Comparison of ENCODE assay signal across 8 cellular contexts in genomic region chr11:66545701-66546367, GRCh38. TPM values are rescaled to one million over a fixed set of nuclear protein-coding genes. Genes with fewer than 3 reads are reported as not detected.
DNase-seq lines count a peak whose midpoint lies in the region; ATAC-seq lines count a peak whose summit lies in the region.

Gene ZDHHC24, minus strand, starts transcription at chr11:66546048. Its CDS starts 45 bp downstream, at chr11:66546003.

- H3K9ac ChIP-seq in endocrine pancreas (ENCODE audit: control insufficient read depth, insufficient read depth, low read length) (peak within 1 kb of the TSS; percentile 30), mesenchymal stem cell (ENCODE audit: low read length) (peak within 1 kb of the TSS; percentile 87)

- H3K9me3 ChIP-seq in CD8-positive, alpha-beta memory T cell (ENCODE audit: low read length) = no peaks in the 10 kb centered on the region
- H3K9me3 ChIP-seq in endocrine pancreas (ENCODE audit: control insufficient read depth, low read length) = no peaks in the 10 kb centered on the region
- no peaks in the 10 kb centered on the region for H3K9me3 ChIP-seq in mesenchymal stem cell (ENCODE audit: control insufficient read depth, low read length)

- H3K27me3 ChIP-seq in CD8-positive, alpha-beta memory T cell (ENCODE audit: insufficient read depth, low read length, poor library complexity, severe bottlenecking) = no peaks in the 10 kb centered on the region
- H3K27me3 ChIP-seq in endocrine pancreas (ENCODE audit: control insufficient read depth, insufficient read depth, low read length) (no peaks in the 10 kb centered on the region), mesenchymal stem cell (ENCODE audit: control insufficient read depth in 1 of 2, insufficient read depth in 1 of 2, low read length in 2 of 2) (peaks cover under 1 to 33% of the 10 kb centered on the region in 2 experiments)

- H2AFZ ChIP-seq in mesenchymal stem cell (ENCODE audit: low read depth, low read length) = peak within 1 kb of the TSS; percentile 88

- ATAC-seq in GM19467 (IDR thresholded peaks at IDR 0.05; ENCODE audit: unreplicated experiment) = peak; percentile 78

- H3K18ac ChIP-seq in mesenchymal stem cell (ENCODE audit: low read depth in 1 of 2, low read length in 2 of 2) = peak within 1 kb of the TSS; percentile 67 to 76

- peak within 1 kb of the TSS; percentile 82 to 96 (median 94) for H3K27ac Mint-ChIP-seq in CD8-positive, alpha-beta memory T cell

- H3K23ac ChIP-seq in mesenchymal stem cell (ENCODE audit: low read length in 2 of 2) = no peak within 1 kb of the TSS

- no peak within 1 kb of the TSS for H2BK5ac ChIP-seq in mesenchymal stem cell (ENCODE audit: low read depth, low read length, poor library complexity, severe bottlenecking)

- H3K4ac ChIP-seq in mesenchymal stem cell (ENCODE audit: low read depth in 1 of 2, low read length in 2 of 2) = peak within 1 kb of the TSS; percentile 32 to 35

- peaks cover 34 to 50% (median 48%) of the 10 kb centered on the region in 3 donors for H3K4me1 Mint-ChIP-seq in CD8-positive, alpha-beta memory T cell

- peaks cover 12% of the 10 kb centered on the region for H3K79me1 ChIP-seq in mesenchymal stem cell (replicated peaks; ENCODE audit: low read length, poor library complexity, severe bottlenecking)

- H3K4me2 ChIP-seq in mesenchymal stem cell (ENCODE audit: low read length, poor library complexity, severe bottlenecking) = peak within 1 kb of the TSS; percentile 81

- H4K8ac ChIP-seq in mesenchymal stem cell (ENCODE audit: low read length) = peak within 1 kb of the TSS; percentile 85

- 1% methylated on average over 54 of the region's 71 CpGs for WGBS in mesenchymal stem cell

- peak within 1 kb of the TSS in 1 of 2 experiments; percentile 87 for H3K14ac ChIP-seq in mesenchymal stem cell (ENCODE audit: low read length in 2 of 2)

- H3K4me3 ChIP-seq in CD8-positive, alpha-beta memory T cell (ENCODE audit: low read length) = peak within 1 kb of the TSS; percentile 92
- peak within 1 kb of the TSS; percentile 72 for H3K4me3 ChIP-seq in endocrine pancreas (ENCODE audit: control insufficient read depth, insufficient read depth, low read length)
- peak within 1 kb of the TSS; percentile 86 for H3K4me3 ChIP-seq in mesenchymal stem cell (ENCODE audit: insufficient read depth in 1 of 2, low read depth in 1 of 2, low read length in 2 of 2)

- no peaks in the 10 kb centered on the region for H3K36me3 ChIP-seq in CD8-positive, alpha-beta memory T cell (ENCODE audit: insufficient read depth, low read length)
- H3K36me3 ChIP-seq in endocrine pancreas (ENCODE audit: control insufficient read depth, insufficient read depth, low read length) = no peaks in the 10 kb centered on the region
- peaks cover 19 to 26% of the 10 kb centered on the region in 2 experiments for H3K36me3 ChIP-seq in mesenchymal stem cell (ENCODE audit: control insufficient read depth in 1 of 2, insufficient read depth in 2 of 2, low read depth in 1 of 2, low read length in 2 of 2)

- peak within 1 kb of the TSS; percentile 77 for H2BK15ac ChIP-seq in mesenchymal stem cell (ENCODE audit: low read depth, poor library complexity, severe bottlenecking)

- CTCF ChIA-PET in CD8-positive, alpha-beta memory T cell (lab: Charles Lee) = interaction anchor here (1.0 to 2.4 kb wide), 8 partner anchors 11 to 137 kb away, joined by 3 to 11 read pairs (median 4); partner anchors contain the start of genes CTSF and RBM4B

- peaks cover 32% of the 10 kb centered on the region for H3K4me1 ChIP-seq in CD8-positive, alpha-beta memory T cell (ENCODE audit: insufficient read depth, low read length)
- H3K4me1 ChIP-seq in endocrine pancreas (ENCODE audit: control insufficient read depth, insufficient read depth, low read length) (no peaks in the 10 kb centered on the region), mesenchymal stem cell (ENCODE audit: control insufficient read depth, insufficient read depth, low read depth, low read length) (peaks cover 23% of the 10 kb centered on the region)

- no peak within 1 kb of the TSS for H2AK5ac ChIP-seq in mesenchymal stem cell (ENCODE audit: low read length, severe bottlenecking)

- H3K36me3 Mint-ChIP-seq in CD8-positive, alpha-beta memory T cell = peaks cover 0 to 38% (median 10%) of the 10 kb centered on the region in 3 donors

- H4K91ac ChIP-seq in mesenchymal stem cell (ENCODE audit: low read length) = no peak within 1 kb of the TSS

- POLR2A ChIA-PET in CD8-positive, alpha-beta memory T cell (lab: Charles Lee) = interaction anchor here (0.8 to 2.2 kb wide), 8 partner anchors 22 to 298 kb away, joined by 3 to 17 read pairs (median 8); partner anchors contain the start of genes CTSF, DPP3, PELI3 and RBM14

- peaks cover 0 to 6% of the 10 kb centered on the region in 2 donors for H3K27me3 Mint-ChIP-seq in CD8-positive, alpha-beta memory T cell

- peak within 1 kb of the TSS; percentile 75 for H3K27ac ChIP-seq in CD8-positive, alpha-beta memory T cell (ENCODE audit: low read depth, low read length)
- H3K27ac ChIP-seq in mesenchymal stem cell (ENCODE audit: low read length, poor library complexity, severe bottlenecking) = no peak within 1 kb of the TSS

- H2BK12ac ChIP-seq in mesenchymal stem cell (ENCODE audit: low read length in 2 of 2) = peak within 1 kb of the TSS in 1 of 2 experiments; percentile 37

- H2BK120ac ChIP-seq in mesenchymal stem cell (ENCODE audit: low read depth, low read length) = no peak within 1 kb of the TSS

- DNase-seq in CD8-positive, alpha-beta memory T cell = peak; percentile 77 to 87 (median 82)
- peak; percentile 86 for DNase-seq in HS-5 (ENCODE audit: low read depth)
- peak; percentile 98 for DNase-seq in NOMO-1 treated with DMSO at 0.1 percent for 48 hours (lab: John Stamatoyannopoulos, UW; ENCODE audit: unreplicated experiment)
- peak; percentile 58 to 73 for DNase-seq in activated CD8-positive, alpha-beta memory T cell treated with anti-CD3 and anti-CD28 coated beads for 4 hours (ENCODE audit: low read depth in 2 of 2)
- peak; percentile 98 for DNase-seq in mesenchymal stem cell
- DNase-seq in stimulated activated CD8-positive, alpha-beta memory T cell treated with anti-CD3 and anti-CD28 coated beads, Interleukin-12 subunit alpha, Interleukin-12 subunit beta, amount 100 ng/mL, for 4 hours (ENCODE audit: low read depth) = peak; percentile 72

- H3K9me3 Mint-ChIP-seq in CD8-positive, alpha-beta memory T cell = no peaks in the 10 kb centered on the region

- H3K4me3 Mint-ChIP-seq in CD8-positive, alpha-beta memory T cell = peak within 1 kb of the TSS; percentile 86 to 95 (median 92)

RNA-seq across cellular contexts. Expression of gene ZDHHC24, which starts in this region (rescaled TPM):
- total RNA-seq in CD8-positive, alpha-beta memory T cell = 10 to 100 TPM; 16.6 to 17.1 TPM
- polyA plus RNA-seq in CD8-positive, alpha-beta memory T cell = 21.5 TPM
- 10.8 TPM for polyA plus RNA-seq in mesenchymal stem cell (2013, experiment 1 of 2)
- polyA plus RNA-seq in mesenchymal stem cell (2013, experiment 2 of 2) = 11.2 TPM
